8 cellular contexts compared by ENCODE assay signal in the genomic region with DNA sequence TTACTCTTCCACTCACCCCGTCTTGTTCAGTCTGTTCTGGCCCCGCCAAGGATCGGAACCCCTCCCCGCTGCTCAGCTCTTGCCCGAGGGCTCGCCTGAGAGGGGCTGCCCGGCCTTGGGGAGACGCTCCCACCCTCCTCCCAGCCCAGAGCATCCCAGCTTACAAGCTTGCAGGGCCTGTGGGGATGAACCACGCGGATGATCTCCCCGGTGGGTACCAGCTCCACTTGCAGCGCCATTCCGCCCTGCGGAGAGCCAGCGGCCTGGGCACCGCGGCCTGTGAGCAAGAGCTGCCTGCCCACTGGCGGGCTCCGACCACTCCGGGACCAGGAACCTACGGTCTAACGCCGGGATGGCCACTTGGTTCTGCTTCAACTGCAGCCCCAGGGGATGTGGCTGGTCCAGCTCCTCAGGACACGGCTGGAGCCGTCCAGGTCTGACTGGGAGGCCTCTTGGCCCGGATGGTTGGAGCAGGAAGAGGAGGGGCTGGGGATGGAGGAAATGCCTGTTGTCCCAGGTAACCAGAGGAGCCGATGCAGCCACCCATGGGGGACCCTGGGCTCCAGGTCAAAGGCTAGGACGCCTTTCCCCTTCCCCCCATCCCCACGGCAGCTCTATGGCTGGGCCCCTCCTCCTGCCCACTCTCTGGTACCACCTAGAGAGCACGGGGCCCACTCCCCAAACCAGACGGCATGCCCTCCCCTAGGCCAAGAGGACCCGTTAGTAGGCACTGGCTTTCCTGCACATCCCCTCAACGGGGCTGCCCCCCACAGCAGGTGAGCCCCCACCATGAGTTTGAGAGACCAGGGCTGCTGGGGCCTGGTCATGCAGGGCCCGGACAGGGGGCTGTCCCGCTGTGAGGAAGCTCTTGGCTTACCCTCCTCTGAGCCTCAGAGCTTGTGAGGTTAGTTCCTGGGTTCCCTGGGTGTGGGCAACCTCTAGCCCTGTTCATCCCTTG. TPM values are rescaled to one million over a fixed set of nuclear protein-coding genes. Genes with fewer than 3 reads are reported as not detected.
A peak's percentile ranks its signal among the peaks of the same experiment; 100 is the strongest.
DNase-seq lines count a peak whose midpoint lies in the region; ATAC-seq and TF ChIP-seq lines count a peak whose summit lies in the region.

A gene with protein sequence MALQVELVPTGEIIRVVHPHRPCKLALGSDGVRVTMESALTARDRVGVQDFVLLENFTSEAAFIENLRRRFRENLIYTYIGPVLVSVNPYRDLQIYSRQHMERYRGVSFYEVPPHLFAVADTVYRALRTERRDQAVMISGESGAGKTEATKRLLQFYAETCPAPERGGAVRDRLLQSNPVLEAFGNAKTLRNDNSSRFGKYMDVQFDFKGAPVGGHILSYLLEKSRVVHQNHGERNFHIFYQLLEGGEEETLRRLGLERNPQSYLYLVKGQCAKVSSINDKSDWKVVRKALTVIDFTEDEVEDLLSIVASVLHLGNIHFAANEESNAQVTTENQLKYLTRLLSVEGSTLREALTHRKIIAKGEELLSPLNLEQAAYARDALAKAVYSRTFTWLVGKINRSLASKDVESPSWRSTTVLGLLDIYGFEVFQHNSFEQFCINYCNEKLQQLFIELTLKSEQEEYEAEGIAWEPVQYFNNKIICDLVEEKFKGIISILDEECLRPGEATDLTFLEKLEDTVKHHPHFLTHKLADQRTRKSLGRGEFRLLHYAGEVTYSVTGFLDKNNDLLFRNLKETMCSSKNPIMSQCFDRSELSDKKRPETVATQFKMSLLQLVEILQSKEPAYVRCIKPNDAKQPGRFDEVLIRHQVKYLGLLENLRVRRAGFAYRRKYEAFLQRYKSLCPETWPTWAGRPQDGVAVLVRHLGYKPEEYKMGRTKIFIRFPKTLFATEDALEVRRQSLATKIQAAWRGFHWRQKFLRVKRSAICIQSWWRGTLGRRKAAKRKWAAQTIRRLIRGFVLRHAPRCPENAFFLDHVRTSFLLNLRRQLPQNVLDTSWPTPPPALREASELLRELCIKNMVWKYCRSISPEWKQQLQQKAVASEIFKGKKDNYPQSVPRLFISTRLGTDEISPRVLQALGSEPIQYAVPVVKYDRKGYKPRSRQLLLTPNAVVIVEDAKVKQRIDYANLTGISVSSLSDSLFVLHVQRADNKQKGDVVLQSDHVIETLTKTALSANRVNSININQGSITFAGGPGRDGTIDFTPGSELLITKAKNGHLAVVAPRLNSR (minus strand): TSS at position 438 of the 958 bp plus-strand sequence. CDS start 199 bp downstream, at position 239.

- CTCF ChIA-PET in Calu3 (lab: Charles Lee) = no interaction called here

- H3K9ac ChIP-seq in SK-N-MC (ENCODE audit: insufficient read length) = no peak within 1 kb of the TSS

- H3K4me3 ChIP-seq in SK-N-MC (peak within 1 kb of the TSS; percentile 59), fibroblast of mammary gland (ENCODE audit: control insufficient read depth, low read depth, low read length) (peak within 1 kb of the TSS; percentile 45), neuron (ENCODE audit: low read length) (peak within 1 kb of the TSS; percentile 66)

- H3K36me3 ChIP-seq in SK-N-MC (ENCODE audit: insufficient read depth, low read length) (no peaks in the 10 kb centered on the region), neuron (ENCODE audit: insufficient read depth, low read length) (peaks cover 8% of the 10 kb centered on the region)

- no peaks in the 10 kb centered on the region for H3K27me3 ChIP-seq in neuron (ENCODE audit: insufficient read depth, low read length)

- no peak for TF ChIP-seq CTCF in Calu3 (IDR thresholded peaks at IDR 0.05; ENCODE audit: unreplicated experiment)
- TF ChIP-seq CTCF in fibroblast of mammary gland (conservative IDR thresholded peaks at IDR 0.05; ENCODE audit: control insufficient read depth, insufficient read depth, low read depth, low read length) = no peak

- peak within 1 kb of the TSS; percentile 21 for H2AFZ ChIP-seq in neuron (ENCODE audit: low read depth, low read length)

- peak within 1 kb of the TSS; percentile 77 for H3K4me3 Mint-ChIP-seq in Calu3 (ENCODE audit: low read depth, unreplicated experiment)

- no peaks in the 10 kb centered on the region for H3K9me3 Mint-ChIP-seq in Calu3 (ENCODE audit: low read depth, unreplicated experiment)

- H3K27ac ChIP-seq in SK-N-MC = peak within 1 kb of the TSS; percentile 4; the same call in 1 of the 2 replicates

- intact Hi-C loops in Calu3 (cut with micrococcal nuclease; ENCODE audit: unreplicated experiment) = no loop called here

- H3K27me3 Mint-ChIP-seq in Calu3 (ENCODE audit: unreplicated experiment) = no peaks in the 10 kb centered on the region

- peaks cover 17% of the 10 kb centered on the region for H3K4me1 ChIP-seq in neuron (ENCODE audit: insufficient read depth, low read length)

- peaks cover 34% of the 10 kb centered on the region for H3K36me3 Mint-ChIP-seq in Calu3 (ENCODE audit: insufficient read depth, unreplicated experiment)

- no peak for ATAC-seq in HG02870 (IDR thresholded peaks at IDR 0.05; ENCODE audit: unreplicated experiment)

- peaks cover 9% of the 10 kb centered on the region for H3K4me1 Mint-ChIP-seq in Calu3 (ENCODE audit: low read depth, unreplicated experiment)

- no peak for DNase-seq in Calu3
- DNase-seq in SK-N-MC (ENCODE audit: low read depth, low spot score) = no peak
- no peak for DNase-seq in fibroblast of mammary gland (ENCODE audit: low read depth)
- DNase-seq in NCI-H187 (lab: John Stamatoyannopoulos, UW) = no peak
- no peak for DNase-seq in midbrain (lab: John Stamatoyannopoulos, UW)
- DNase-seq in DMS 273 (lab: John Stamatoyannopoulos, UW; ENCODE audit: unreplicated experiment) = no peak

- H3K27ac Mint-ChIP-seq in Calu3 (ENCODE audit: unreplicated experiment) = peak within 1 kb of the TSS; percentile 64

- no TSS peak for BruUV-seq in Calu3 (replicated peaks; lab: Mats Ljungman, UMichigan)

- H3K9me3 ChIP-seq in SK-N-MC (ENCODE audit: low read depth, low read length) = no peaks in the 10 kb centered on the region
- H3K9me3 ChIP-seq in neuron (ENCODE audit: low read length) = no peaks in the 10 kb centered on the region

RNA-seq across cellular contexts. Expression of the gene that starts here (rescaled TPM):
- total RNA-seq in Calu3 (2022) = 117 and 134 TPM in 2 replicates
